In genomic region chr2:88691339-88692183, GRCh38 we compare ENCODE assay signal across 1 cellular context.
A peak's percentile ranks its signal among the peaks of the same experiment; 100 is the strongest.
TF ChIP-seq lines count a peak whose summit lies in the region.

TSS of gene RPIA (plus strand) at chr2:88691673. CDS start at chr2:88691699, 26 bp downstream.

TF ChIP-seq in HepG2, 621 proteins besides CTCF, POLR2A, EP300 and RAD21 (continued from another document and continues in another):
- TF ChIP-seq KLF9 (CRISPR knock-in tag; IDR thresholded peaks at IDR 0.05; ENCODE audit: low read depth) = peak; percentile 65; the same call in 1 of the 2 replicates
- peak; percentile 72; the same call in 1 of the 2 replicates for TF ChIP-seq ZBED4 (CRISPR knock-in tag; IDR thresholded peaks at IDR 0.05; ENCODE audit: borderline replicate concordance)
- TF ChIP-seq ZNF224 (CRISPR knock-in tag; IDR thresholded peaks at IDR 0.05) = peak; percentile 90; the same call in 1 of the 2 replicates
- TF ChIP-seq ADNP (CRISPR knock-in tag; IDR thresholded peaks at IDR 0.05) = no peak
- TF ChIP-seq ZBTB1 (CRISPR knock-in tag; IDR thresholded peaks at IDR 0.05; ENCODE audit: borderline replicate concordance) = peak; percentile 72; the same call in 1 of the 2 replicates
- TF ChIP-seq IKZF4 (CRISPR knock-in tag; IDR thresholded peaks at IDR 0.05; ENCODE audit: borderline replicate concordance, low read depth, not compliant biosample characterization) = peak; percentile 93
- TF ChIP-seq HNF4G (IDR thresholded peaks at IDR 0.05; ENCODE audit: borderline replicate concordance, low read depth, low read length) = no peak; the same call in 1 of the 2 replicates
- TF ChIP-seq HNF4G (CRISPR knock-in tag; IDR thresholded peaks at IDR 0.05; ENCODE audit: borderline replicate concordance, low read depth) = peak; percentile 67; the same call in 1 of the 2 replicates
- TF ChIP-seq ATF2 (CRISPR knock-in tag; IDR thresholded peaks at IDR 0.05) = peak; percentile 78
- TF ChIP-seq BRF2 (CRISPR knock-in tag; IDR thresholded peaks at IDR 0.05) = peak; percentile 84
- TF ChIP-seq POLR2AphosphoS2 (IDR thresholded peaks at IDR 0.05; ENCODE audit: low read depth, low read length) = no peak
- peak; percentile 89 for TF ChIP-seq NCOA1 (CRISPR knock-in tag; IDR thresholded peaks at IDR 0.05)
- TF ChIP-seq SMYD3 (CRISPR knock-in tag; IDR thresholded peaks at IDR 0.05) = no peak
- TF ChIP-seq TP53 (CRISPR knock-in tag; conservative IDR thresholded peaks at IDR 0.05) = no peak
- no peak for TF ChIP-seq ZNF503 (CRISPR knock-in tag; IDR thresholded peaks at IDR 0.05)
- TF ChIP-seq ZFP37 (CRISPR knock-in tag; IDR thresholded peaks at IDR 0.05; ENCODE audit: borderline replicate concordance) = no peak
- peak; percentile 60; the same call in 1 of the 2 replicates for TF ChIP-seq ARID2 (CRISPR knock-in tag; IDR thresholded peaks at IDR 0.05; ENCODE audit: borderline replicate concordance)
- peak; percentile 98 for TF ChIP-seq PHF20 (CRISPR knock-in tag; IDR thresholded peaks at IDR 0.05)
- peak; percentile 91 for TF ChIP-seq GLI4 (CRISPR knock-in tag; IDR thresholded peaks at IDR 0.05; ENCODE audit: borderline replicate concordance)
- TF ChIP-seq ZNF274 (CRISPR knock-in tag; IDR thresholded peaks at IDR 0.05) = no peak; the same call in none of the 2 replicates
- peak; percentile 94 for TF ChIP-seq ZNF678 (CRISPR knock-in tag; IDR thresholded peaks at IDR 0.05)
- 0 out of 2 replicates have a peak, but pooled peaks have one; percentile 41 for TF ChIP-seq ZNF34 (CRISPR knock-in tag; IDR thresholded peaks at IDR 0.05; ENCODE audit: borderline replicate concordance)
- TF ChIP-seq ZNF777 (CRISPR knock-in tag; IDR thresholded peaks at IDR 0.05) = no peak; the same call in 1 of the 2 replicates
- TF ChIP-seq ZNF891 (CRISPR knock-in tag; IDR thresholded peaks at IDR 0.05) = peak; percentile 33; the same call in 1 of the 2 replicates
- TF ChIP-seq TGIF2 (CRISPR knock-in tag; IDR thresholded peaks at IDR 0.05) = peak; percentile 85
- TF ChIP-seq ZNF230 (CRISPR knock-in tag; IDR thresholded peaks at IDR 0.05) = peak; percentile 91
- no peak for TF ChIP-seq ZBTB37 (CRISPR knock-in tag; IDR thresholded peaks at IDR 0.05)
- peak; percentile 81; the same call in 1 of the 2 replicates for TF ChIP-seq PRDM4 (CRISPR knock-in tag; IDR thresholded peaks at IDR 0.05; ENCODE audit: borderline replicate concordance)
- peak; percentile 43; the same call in 1 of the 2 replicates for TF ChIP-seq MED1 (CRISPR knock-in tag; IDR thresholded peaks at IDR 0.05)
- TF ChIP-seq MTF2 (CRISPR knock-in tag; IDR thresholded peaks at IDR 0.05; ENCODE audit: borderline replicate concordance) = peak; percentile 92
- no peak for TF ChIP-seq MLLT10 (CRISPR knock-in tag; IDR thresholded peaks at IDR 0.05)
- peak; percentile 97 for TF ChIP-seq ZNF253 (CRISPR knock-in tag; IDR thresholded peaks at IDR 0.05; ENCODE audit: borderline replicate concordance)
- peak; percentile 82 for TF ChIP-seq GABPA (IDR thresholded peaks at IDR 0.05; ENCODE audit: low read depth, low read length)
- TF ChIP-seq GABPA (CRISPR knock-in tag; IDR thresholded peaks at IDR 0.05; ENCODE audit: low read depth) = peak; percentile 95
- TF ChIP-seq TRIM22 (IDR thresholded peaks at IDR 0.05) = no peak
- TF ChIP-seq HOXA3 (CRISPR knock-in tag; IDR thresholded peaks at IDR 0.05) = peak; percentile 95
- peak; percentile 98; the same call in 1 of the 2 replicates for TF ChIP-seq ZNF597 (CRISPR knock-in tag; IDR thresholded peaks at IDR 0.05)
- TF ChIP-seq PCBP1 (IDR thresholded peaks at IDR 0.05; ENCODE audit: borderline replicate concordance, low read depth, low read length) = no peak
- TF ChIP-seq CBX2 (IDR thresholded peaks at IDR 0.05; ENCODE audit: low read depth, low read length) = no peak
- TF ChIP-seq CBX2 (CRISPR knock-in tag; IDR thresholded peaks at IDR 0.05; ENCODE audit: low read depth) = 0 out of 2 replicates have a peak, but pooled peaks have one; percentile 81
- peak; percentile 97 for TF ChIP-seq GATAD1 (CRISPR knock-in tag; IDR thresholded peaks at IDR 0.05)
- no peak for TF ChIP-seq IKZF1 (IDR thresholded peaks at IDR 0.05)
- no peak for TF ChIP-seq ATF4 (CRISPR knock-in tag; IDR thresholded peaks at IDR 0.05)
- peak; percentile 69 for TF ChIP-seq ZSCAN31 (CRISPR knock-in tag; IDR thresholded peaks at IDR 0.05; ENCODE audit: low read depth)
- TF ChIP-seq ATM (IDR thresholded peaks at IDR 0.05; ENCODE audit: borderline replicate concordance) = no peak
- TF ChIP-seq ZNF10 (CRISPR knock-in tag; IDR thresholded peaks at IDR 0.05; ENCODE audit: borderline replicate concordance, low read depth) = no peak
- peak; percentile 93 for TF ChIP-seq ZNF18 (CRISPR knock-in tag; IDR thresholded peaks at IDR 0.05; ENCODE audit: insufficient replicate concordance)
